In the genomic region with DNA sequence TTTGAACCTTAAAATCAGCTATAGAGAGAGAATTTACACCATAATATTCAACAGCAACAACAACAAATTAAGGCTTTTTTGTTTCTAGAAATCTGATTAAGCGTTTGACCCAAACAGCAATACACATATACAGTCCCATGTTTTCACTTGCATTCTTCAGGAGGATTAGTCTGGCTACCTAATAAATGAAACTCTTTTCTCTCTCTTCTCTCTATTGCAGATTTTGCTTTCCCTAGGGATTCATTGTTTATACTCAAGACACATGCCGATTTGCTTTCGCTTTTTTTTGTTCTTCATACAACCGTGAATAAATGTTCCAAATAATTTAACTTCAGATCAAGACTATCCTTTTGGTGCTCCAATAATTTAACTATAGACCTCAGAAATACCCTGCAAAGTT, we compare ENCODE assay signal across 17 cellular contexts.
DNase-seq lines count a peak whose midpoint lies in the region; ATAC-seq and TF ChIP-seq lines count a peak whose summit lies in the region.
"Had no signal": no experiment of that assay in that cellular context is flagged by ENCODE, and none has a peak within 500 bp of the region (broad histone marks: within the 10 kb centered on the region; RNA-seq: fewer than 3 reads in every experiment).

No MANE protein-coding gene starts in this region.

- ATAC-seq in gastrocnemius medialis = no peak
- ATAC-seq: activated T-cell treated with anti-CD3 and anti-CD28 coated beads, Interleukin-2, amount 50 U/mL, for 72 hours; heart left ventricle had no signal

- TF ChIP-seq CTCF in gastrocnemius medialis (IDR thresholded peaks at IDR 0.05 in 4 of 5, conservative IDR thresholded peaks at IDR 0.05 in 1 of 5) = no peak

- in situ Hi-C loops in gastrocnemius medialis (cut with MboI; ENCODE audit: low sequenced_read_pairs in 4 of 4) (no loop called here), G401 (cut with HindIII; ENCODE audit: low sequenced_read_pairs) (no loop called here)

- H3K27me3 ChIP-seq in adipocyte (replicated peaks; ENCODE audit: control insufficient read depth, insufficient read depth, low read length) (no peaks in the 10 kb centered on the region), gastrocnemius medialis (no peaks in the 10 kb centered on the region)
- H3K27me3 ChIP-seq: heart left ventricle, suprapubic skin had no signal

- intact Hi-C loops in gastrocnemius medialis (cut with DNase I; ENCODE audit: low total_unique reads) = no loop called here

- peaks cover 34% of the 10 kb centered on the region for H3K4me1 ChIP-seq in adipocyte (ENCODE audit: control insufficient read depth, insufficient read depth, low read length)
- no peaks in the 10 kb centered on the region for H3K4me1 ChIP-seq in gastrocnemius medialis
- H3K4me1 ChIP-seq: suprapubic skin had no signal

- DNase-seq in HCEC 1CT (peak; percentile 21), adipocyte (ENCODE audit: low read depth) (peak; percentile 63), fibroblast of the conjunctiva (ENCODE audit: low read depth) (peak; percentile 51), gastrocnemius medialis (no peak), G401 (ENCODE audit: low spot score) (no peak), activated T-cell treated with anti-CD3 and anti-CD28 coated beads for 4 hours (no peak)
- no peak for DNase-seq in effector CD4-positive, alpha-beta T cell
- DNase-seq: activated CD4-positive, alpha-beta T cell treated with anti-CD3 and anti-CD28 coated beads, Interleukin-2, amount 50 U/mL, for 4 hours; activated naive CD8-positive, alpha-beta T cell treated with anti-CD3 and anti-CD28 coated beads, Interleukin-2, amount 10 ng/mL, durations not matched to agents 7 days and 5 days; activated T-cell treated with anti-CD3 and anti-CD28 coated beads, Interleukin-2, amount 50 U/mL, for 72 hours; C1 segment of cervical spinal cord; DMS79 treated with DMSO at 0.1 percent for 48 hours; heart left ventricle; NCI-H187 treated with DMSO at 0.1 percent for 48 hours; NCI-H526; PC-3 had no signal

- no peaks in the 10 kb centered on the region for H3K36me3 ChIP-seq in adipocyte (ENCODE audit: control insufficient read depth, insufficient read depth, low read length, severe bottlenecking)
- H3K36me3 ChIP-seq in gastrocnemius medialis = no peaks in the 10 kb centered on the region
- H3K36me3 ChIP-seq: heart left ventricle, suprapubic skin had no signal

- TF ChIP-seq POLR2A in gastrocnemius medialis (IDR thresholded peaks at IDR 0.05) = no peak

- H3K4me3 ChIP-seq in adipocyte (ENCODE audit: low read length) (peak overlapping the region; percentile 76), gastrocnemius medialis (peak overlapping the region in 1 of 4 donors; percentile 23)
- H3K4me3 ChIP-seq: suprapubic skin had no signal

- H3K27ac ChIP-seq in gastrocnemius medialis = peak overlapping the region in 3 of 4 donors; percentile 6 to 14 (median 9)
- H3K27ac ChIP-seq: suprapubic skin had no signal

- peaks cover 6% of the 10 kb centered on the region for H3K9me3 ChIP-seq in adipocyte (ENCODE audit: control insufficient read depth, low read length)
- no peaks in the 10 kb centered on the region for H3K9me3 ChIP-seq in gastrocnemius medialis
- H3K9me3 ChIP-seq: suprapubic skin had no signal

- H3K9ac ChIP-seq in adipocyte (ENCODE audit: low read length) = peak overlapping the region; percentile 62

Comparison
In these comparisons a context has a peak if more than half of its experiments do, and no peak if none do; other contexts are left out.
1. DNase-seq: peak in HCEC 1CT (single experiment), adipocyte (single experiment) and fibroblast of the conjunctiva (single experiment); none in gastrocnemius medialis (0 of 2), effector CD4-positive, alpha-beta T cell (single experiment), G401 (single experiment) and activated T-cell treated with anti-CD3 and anti-CD28 coated beads for 4 hours (single experiment).